Comparison of ENCODE assay signal across 10 cellular contexts in the genomic region with DNA sequence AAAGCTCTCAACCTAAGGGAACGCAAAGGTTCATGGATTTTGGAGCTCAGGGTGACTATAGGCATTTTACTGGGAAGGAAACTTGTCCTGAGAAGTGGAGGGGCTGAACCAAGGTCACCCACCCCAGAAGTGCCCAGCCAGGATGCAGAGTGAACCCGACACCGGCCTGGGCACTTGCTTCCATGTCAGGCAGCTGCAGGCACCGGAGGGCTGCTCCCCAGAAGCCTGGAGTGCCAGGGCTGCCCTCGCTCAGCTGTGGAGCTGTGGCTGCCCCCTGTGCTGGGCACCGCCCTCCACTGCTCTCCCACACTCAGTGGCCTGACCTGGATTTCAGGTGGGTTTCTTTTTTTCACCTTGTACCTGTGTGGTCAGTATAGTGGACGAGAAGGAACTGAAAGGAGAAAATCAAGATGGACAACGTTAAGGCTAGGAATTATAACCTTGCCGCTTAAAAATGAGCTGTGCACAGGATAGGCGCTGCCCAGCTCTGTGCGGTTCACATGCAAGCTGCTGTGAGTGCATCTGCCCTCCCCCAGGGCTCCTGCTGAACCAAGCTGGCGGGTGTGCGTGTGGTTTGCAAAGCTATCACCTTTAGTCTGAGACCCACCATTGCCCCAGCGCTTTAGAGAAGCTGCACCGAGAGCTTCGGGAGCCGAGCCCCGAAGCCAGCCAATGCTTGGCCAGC. TPM values are rescaled to one million over a fixed set of nuclear protein-coding genes. Genes with fewer than 3 reads are reported as not detected.
A peak's percentile ranks its signal among the peaks of the same experiment; 100 is the strongest.
DNase-seq lines count a peak whose midpoint lies in the region; ATAC-seq and TF ChIP-seq lines count a peak whose summit lies in the region.
"Had no signal": no experiment of that assay in that cellular context is flagged by ENCODE, and none has a peak within 500 bp of the region (broad histone marks: within the 10 kb centered on the region; RNA-seq: fewer than 3 reads in every experiment).

No MANE protein-coding gene starts in this region.

- no peak for TF ChIP-seq POLR2A in gastroesophageal sphincter (IDR thresholded peaks at IDR 0.05)

- peak overlapping the region; percentile 13 for H3K4me3 ChIP-seq in WI38 (ENCODE audit: low read depth, low read length)
- H3K4me3 ChIP-seq in gastroesophageal sphincter = peak overlapping the region in 1 of 2 donors; percentile 94
- no peak overlapping the region for H3K4me3 ChIP-seq in smooth muscle cell

- H3K9me3 ChIP-seq in gastroesophageal sphincter (no peaks in the 10 kb centered on the region), smooth muscle cell (replicated peaks; ENCODE audit: low read depth) (no peaks in the 10 kb centered on the region)
- H3K9me3 ChIP-seq: tibial nerve had no signal

- peaks cover 13% of the 10 kb centered on the region for H3F3A ChIP-seq in smooth muscle cell (ENCODE audit: low read depth)

- H3K4me1 Mint-ChIP-seq in T-helper 1 cell treated with Interleukin-12 subunit alpha and Interleukin-12 subunit beta and Interleukin-4 antibody, amounts not matched to agents 30 μg/mL and 1 μg/mL, for 36 hours (ENCODE audit: low read depth) = peaks cover 29% of the 10 kb centered on the region

- H3K27me3 Mint-ChIP-seq in T-helper 1 cell treated with Interleukin-12 subunit alpha and Interleukin-12 subunit beta and Interleukin-4 antibody, amounts not matched to agents 30 μg/mL and 1 μg/mL, for 36 hours (ENCODE audit: low read depth) = no peaks in the 10 kb centered on the region

- H3K27ac Mint-ChIP-seq in T-helper 1 cell treated with Interleukin-12 subunit alpha and Interleukin-12 subunit beta and Interleukin-4 antibody, amounts not matched to agents 30 μg/mL and 1 μg/mL, for 36 hours = peak overlapping the region; percentile 49

- H3K36me3 ChIP-seq in gastroesophageal sphincter (no peaks in the 10 kb centered on the region), smooth muscle cell (ENCODE audit: low read depth) (no peaks in the 10 kb centered on the region)

- WGBS in gastroesophageal sphincter (ENCODE audit: low coverage in 1 of 2), 2 donors = 40 to 100% methylated on average over 1 of the region's 18 CpGs
- 96% methylated on average over 18 of the region's 18 CpGs for whole genome bisulfite sequencing in smooth muscle cell (ENCODE audit: low lambda C conversion rate)

- ATAC-seq in gastroesophageal sphincter (no peak), HG03342 (IDR thresholded peaks at IDR 0.05; ENCODE audit: unreplicated experiment) (no peak), HG03521 (IDR thresholded peaks at IDR 0.05; ENCODE audit: unreplicated experiment) (no peak), HG02840 (IDR thresholded peaks at IDR 0.05; ENCODE audit: low FRiP score, unreplicated experiment) (no peak)

- H3K27ac ChIP-seq in gastroesophageal sphincter (peak overlapping the region in 3 of 4 donors; percentile 90 to 99 (median 96)), smooth muscle cell (ENCODE audit: low read depth) (peak overlapping the region; percentile 16)

- H3K4me1 ChIP-seq in gastroesophageal sphincter (peaks cover 3 to 67% (median 25%) of the 10 kb centered on the region in 3 donors), smooth muscle cell (ENCODE audit: low read depth) (peaks cover 9% of the 10 kb centered on the region)

- peaks cover 71% of the 10 kb centered on the region for H3K79me2 ChIP-seq in smooth muscle cell (ENCODE audit: low read depth)

- no peaks in the 10 kb centered on the region for H3K9me3 Mint-ChIP-seq in T-helper 1 cell treated with Interleukin-12 subunit alpha and Interleukin-12 subunit beta and Interleukin-4 antibody, amounts not matched to agents 30 μg/mL and 1 μg/mL, for 36 hours

- no peak overlapping the region for H2AFZ ChIP-seq in smooth muscle cell (ENCODE audit: low read depth)

- DNase-seq in T-helper 1 cell = no peak
- DNase-seq in smooth muscle cell (lab: John Stamatoyannopoulos, UW; ENCODE audit: unreplicated experiment) = no peak
- DNase-seq: AML-193 had no signal

- H3K9ac ChIP-seq in smooth muscle cell (ENCODE audit: low read depth) = no peak overlapping the region

- H3K4me3 Mint-ChIP-seq in T-helper 1 cell treated with Interleukin-12 subunit alpha and Interleukin-12 subunit beta and Interleukin-4 antibody, amounts not matched to agents 30 μg/mL and 1 μg/mL, for 36 hours = peak overlapping the region; percentile 85

- H3K27me3 ChIP-seq in gastroesophageal sphincter (no peaks in the 10 kb centered on the region), smooth muscle cell (ENCODE audit: low read depth) (no peaks in the 10 kb centered on the region)
- H3K27me3 ChIP-seq: tibial nerve had no signal

- peaks cover 2% of the 10 kb centered on the region for H3K36me3 Mint-ChIP-seq in T-helper 1 cell treated with Interleukin-12 subunit alpha and Interleukin-12 subunit beta and Interleukin-4 antibody, amounts not matched to agents 30 μg/mL and 1 μg/mL, for 36 hours (ENCODE audit: low read depth)

- peaks cover 62% of the 10 kb centered on the region for H4K20me1 ChIP-seq in smooth muscle cell (ENCODE audit: low read depth)

- TF ChIP-seq EP300 in gastroesophageal sphincter (IDR thresholded peaks at IDR 0.05) = no peak

- peak overlapping the region; percentile 91 for H3K4me2 ChIP-seq in smooth muscle cell

- TF ChIP-seq CTCF in WI38 (IDR thresholded peaks at IDR 0.05; ENCODE audit: low read depth, low read length) (no peak), gastroesophageal sphincter (IDR thresholded peaks at IDR 0.05) (no peak), smooth muscle cell (IDR thresholded peaks at IDR 0.05; ENCODE audit: borderline replicate concordance, insufficient read depth, poor library complexity, severe bottlenecking) (no peak)

RNA-seq across cellular contexts. Expression of gene MAPK8IP3, which starts 2.2 kb away (rescaled TPM):
- total RNA-seq in gastroesophageal sphincter (10 to 100 TPM; 12.0 to 66.8 (median 33.1) TPM), smooth muscle cell (36.2 and 43.6 TPM in 2 replicates)
- polyA plus RNA-seq in smooth muscle cell = 47.8 and 69.2 TPM in 2 replicates

RNA-seq across cellular contexts. Expression of gene JPT2, which starts 30.1 kb away (rescaled TPM):
- total RNA-seq in gastroesophageal sphincter = 10 to 100 TPM; 21.4 to 49.9 (median 31.6) TPM
- total RNA-seq in smooth muscle cell = 28.6 and 33.4 TPM in 2 replicates
- polyA plus RNA-seq in smooth muscle cell = 7.2 and 11.2 TPM in 2 replicates
